21 cellular contexts compared by ENCODE assay signal in genomic region chr10:131461093-131461492, GRCh38.
"Had no signal": no experiment of that assay in that cellular context is flagged by ENCODE, and none has a peak within 500 bp of the region (broad histone marks: within the 10 kb centered on the region; RNA-seq: fewer than 3 reads in every experiment).

No MANE protein-coding gene starts in this region.

- H3K36me3 ChIP-seq: SJSA1 had no signal

- H3K27me3 ChIP-seq: SJSA1 had no signal

- H3K4me3 ChIP-seq: SJSA1, SK-N-MC had no signal

- H3K27ac ChIP-seq: SJSA1, SK-N-MC had no signal

- DNase-seq: KBM-7, MV-4-11, NCI-H1048, NCI-H1105 treated with DMSO at 0.1 percent for 48 hours, NCI-H1417 treated with DMSO at 0.1 percent for 48 hours, NCI-H146, NCI-H1694 treated with DMSO at 0.1 percent for 48 hours, NCI-H1930, NCI-H2081, NCI-H2107, NCI-H226, NCI-H446, NCI-H510A, NCI-H524 treated with DMSO at 0.1 percent for 48 hours, NCI-H69, NCI-H774, Right ventricle myocardium superior, RPMI8226, SIG-M5 had no signal

- H3K4me1 ChIP-seq: SJSA1 had no signal
